ENCODE assay signal across 22 cellular contexts in the genomic region with DNA sequence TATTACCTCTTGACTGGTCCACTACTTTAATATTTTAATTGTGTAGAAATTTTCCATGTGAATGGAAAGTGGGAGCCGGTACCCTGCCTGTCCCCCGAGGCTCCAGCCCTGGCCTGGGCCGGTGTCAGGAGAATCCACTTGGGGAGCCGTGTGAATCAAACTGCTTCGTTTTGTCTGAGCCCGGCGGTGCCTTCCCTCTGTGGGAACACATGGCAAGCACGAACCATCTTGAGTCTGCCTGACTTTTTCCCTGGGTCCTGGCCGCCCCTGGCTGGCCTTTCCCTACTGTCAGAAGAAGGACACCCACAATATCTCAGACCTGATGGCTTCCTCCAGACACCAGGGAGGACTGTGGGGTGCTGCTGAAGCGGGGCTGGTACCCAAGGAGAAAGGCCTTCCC. TPM values are rescaled to one million over a fixed set of nuclear protein-coding genes. Genes with fewer than 3 reads are reported as not detected.
DNase-seq lines count a peak whose midpoint lies in the region; TF ChIP-seq lines count a peak whose summit lies in the region.
"Had no signal": no experiment of that assay in that cellular context is flagged by ENCODE, and none has a peak within 500 bp of the region (broad histone marks: within the 10 kb centered on the region; RNA-seq: fewer than 3 reads in every experiment).

No MANE protein-coding gene starts in this region.

- H3K4me1 Mint-ChIP-seq in Calu3 (ENCODE audit: low read depth, unreplicated experiment): peaks cover 8% of the 10 kb centered on the region
- no peaks in the 10 kb centered on the region for H3K4me1 Mint-ChIP-seq in chondrocyte (ENCODE audit: low read depth)

- CTCF ChIA-PET in Calu3 (lab: Charles Lee): no interaction called here

- in situ Hi-C loops in transverse colon (cut with MboI; ENCODE audit: low pct_ligation_motif_present in 1 of 4, low pct_unique_long_range_greater_than_20kb in 1 of 4, low sequenced_read_pairs in 3 of 4): no loop called here

- H3K79me2 ChIP-seq in hepatocyte: no peaks in the 10 kb centered on the region

- WGBS in hepatocyte (ENCODE audit: low lambda C conversion rate, missing lambda C conversion rate): 93% methylated on average over 10 of the region's 10 CpGs
- 84% methylated on average over 10 of the region's 10 CpGs; no CpG with 5 or more reads in 1 of the 2 donors for WGBS in transverse colon (ENCODE audit: low coverage in 1 of 2), 2 donors
- 87% methylated on average over 10 of the region's 10 CpGs for WGBS in prostate gland

- H3K4me3 Mint-ChIP-seq in Calu3 (ENCODE audit: low read depth, unreplicated experiment): no peak overlapping the region
- H3K4me3 Mint-ChIP-seq in chondrocyte (ENCODE audit: unreplicated experiment): no peak overlapping the region
- H3K4me3 Mint-ChIP-seq: CD4-positive, alpha-beta T cell had no signal

- peak overlapping the region in 1 of 2 donors; percentile 27 for H3K9ac ChIP-seq in colonic mucosa (ENCODE audit: low read depth in 2 of 2, low read length in 2 of 2)
- H3K9ac ChIP-seq: GM23248 had no signal

- H3K9me2 ChIP-seq in hepatocyte (replicated peaks; ENCODE audit: insufficient read depth): no peaks in the 10 kb centered on the region

- H3K9me3 ChIP-seq in colonic mucosa (no peaks in the 10 kb centered on the region), hepatocyte (ENCODE audit: low read depth) (no peaks in the 10 kb centered on the region), transverse colon (no peaks in the 10 kb centered on the region), prostate gland (no peaks in the 10 kb centered on the region)
- H3K9me3 ChIP-seq: BE2C, HAP-1 had no signal

- H3K36me3 ChIP-seq in colonic mucosa (no peaks in the 10 kb centered on the region), hepatocyte (replicated peaks; ENCODE audit: insufficient read depth, low read depth) (no peaks in the 10 kb centered on the region), transverse colon (peaks cover 0 to 16% (median 0%) of the 10 kb centered on the region in 4 donors), prostate gland (no peaks in the 10 kb centered on the region)
- H3K36me3 ChIP-seq: BE2C, HAP-1 had no signal

- no peaks in the 10 kb centered on the region for H3K27me3 Mint-ChIP-seq in Calu3 (ENCODE audit: unreplicated experiment)
- H3K27me3 Mint-ChIP-seq in chondrocyte (ENCODE audit: low read depth): no peaks in the 10 kb centered on the region
- H3K27me3 Mint-ChIP-seq: CD4-positive, alpha-beta T cell had no signal

- H3K36me3 Mint-ChIP-seq in Calu3 (ENCODE audit: insufficient read depth, unreplicated experiment): peaks cover 34% of the 10 kb centered on the region
- peaks cover 2% of the 10 kb centered on the region for H3K36me3 Mint-ChIP-seq in chondrocyte (ENCODE audit: low read depth)

- TF ChIP-seq EP300 in transverse colon (IDR thresholded peaks at IDR 0.05; ENCODE audit: low read depth): no peak

- H3K4me1 ChIP-seq in colonic mucosa: peaks cover 5% of the 10 kb centered on the region
- no peaks in the 10 kb centered on the region for H3K4me1 ChIP-seq in hepatocyte (ENCODE audit: insufficient read depth)
- peaks cover 4 to 33% (median 16%) of the 10 kb centered on the region in 4 donors for H3K4me1 ChIP-seq in transverse colon
- no peaks in the 10 kb centered on the region for H3K4me1 ChIP-seq in prostate gland (replicated peaks)
- H3K4me1 ChIP-seq: BE2C had no signal

- H4K20me1 ChIP-seq in hepatocyte (ENCODE audit: insufficient read depth, poor library complexity, severe bottlenecking): no peaks in the 10 kb centered on the region

- H3K27ac Mint-ChIP-seq in Calu3 (ENCODE audit: unreplicated experiment): peak overlapping the region; percentile 56
- H3K27ac Mint-ChIP-seq in chondrocyte (ENCODE audit: unreplicated experiment): no peak overlapping the region
- H3K27ac Mint-ChIP-seq: CD4-positive, alpha-beta T cell had no signal

- H3K4me3 ChIP-seq in colonic mucosa: no peak overlapping the region
- H3K4me3 ChIP-seq in hepatocyte: no peak overlapping the region
- H3K4me3 ChIP-seq in transverse colon: no peak overlapping the region
- no peak overlapping the region for H3K4me3 ChIP-seq in prostate gland
- H3K4me3 ChIP-seq: GM12878, GM23248, HAP-1, K562 had no signal

- DNase-seq in Calu3 (no peak), colonic mucosa (no peak), hepatocyte (ENCODE audit: low spot score) (peak; percentile 3), transverse colon (no peak), prostate gland (ENCODE audit: low spot score) (no peak), chondrocyte (ENCODE audit: low spot score) (no peak), GM19238 (ENCODE audit: insufficient read length, low spot score) (no peak)
- DNase-seq: ACHN; BE2C; CD4-positive, alpha-beta T cell; DND-41; EL; GM23248; IMR-90 had no signal

- H2AFZ ChIP-seq in hepatocyte: no peak overlapping the region
- H2AFZ ChIP-seq: GM23248 had no signal

- TF ChIP-seq POLR2A in transverse colon (IDR thresholded peaks at IDR 0.05) (no peak), prostate gland (IDR thresholded peaks at IDR 0.05) (no peak)

- H3K27ac ChIP-seq in colonic mucosa (peak overlapping the region; percentile 80), hepatocyte (no peak overlapping the region), transverse colon (peak overlapping the region; percentile 85 to 89 (median 88)), prostate gland (no peak overlapping the region)
- H3K27ac ChIP-seq: C4-2B, GM23248, HL-60 had no signal

- H3K27me3 ChIP-seq in colonic mucosa: no peaks in the 10 kb centered on the region
- no peaks in the 10 kb centered on the region for H3K27me3 ChIP-seq in hepatocyte
- no peaks in the 10 kb centered on the region for H3K27me3 ChIP-seq in transverse colon
- H3K27me3 ChIP-seq in prostate gland (replicated peaks; ENCODE audit: insufficient read depth): no peaks in the 10 kb centered on the region
- H3K27me3 ChIP-seq: BE2C had no signal

- no peak overlapping the region for H3K4me2 ChIP-seq in hepatocyte

- intact Hi-C loops in Calu3 (cut with micrococcal nuclease; ENCODE audit: unreplicated experiment): no loop called here
- intact Hi-C loops in colonic mucosa (cut with DNase I): no loop called here
- intact Hi-C loops in transverse colon (cut with DNase I; ENCODE audit: low total_unique reads): no loop called here
- intact Hi-C loops in prostate gland (cut with DNase I): no loop called here

- no TSS peak for BruUV-seq in Calu3 (replicated peaks; lab: Mats Ljungman, UMichigan)

- H3K9me3 Mint-ChIP-seq in Calu3 (ENCODE audit: low read depth, unreplicated experiment) (no peaks in the 10 kb centered on the region), chondrocyte (ENCODE audit: low read depth) (no peaks in the 10 kb centered on the region)
- H3K9me3 Mint-ChIP-seq: CD4-positive, alpha-beta T cell had no signal

- no peak for TF ChIP-seq CTCF in Calu3 (IDR thresholded peaks at IDR 0.05; ENCODE audit: unreplicated experiment)
- TF ChIP-seq CTCF in colonic mucosa (IDR thresholded peaks at IDR 0.05): no peak
- TF ChIP-seq CTCF in hepatocyte (IDR thresholded peaks at IDR 0.05; ENCODE audit: poor library complexity): no peak
- TF ChIP-seq CTCF in transverse colon (IDR thresholded peaks at IDR 0.05): no peak
- TF ChIP-seq CTCF in prostate gland (IDR thresholded peaks at IDR 0.05): no peak
- TF ChIP-seq CTCF in chondrocyte (IDR thresholded peaks at IDR 0.05): no peak

RNA-seq across cellular contexts. Expression of gene MYO15B, which starts 12.4 kb away (rescaled TPM):
- total RNA-seq in Calu3 (2022): 58.4 and 78.6 TPM in 2 replicates
- total RNA-seq in colonic mucosa: 100 to 1,000 TPM; 210 to 462 TPM
- total RNA-seq in hepatocyte: 99.8 and 153 TPM in 2 replicates
- 124 and 132 TPM in 2 replicates for polyA plus RNA-seq in hepatocyte
- 1,000 to 10,000 TPM in 1 of 4 donors, 100 to 1,000 TPM in 2, 10 to 100 TPM in 1; 59.3 to 1,778 (median 829) TPM for total RNA-seq in transverse colon
- total RNA-seq in prostate gland: 100 to 1,000 TPM in 1 of 2 donors, 10 to 100 TPM in 1; 86.5 to 214 TPM
- total RNA-seq in chondrocyte: 15.9 to 20.9 TPM (median 16.0 TPM) in 3 replicates

RNA-seq across cellular contexts. Expression of gene LLGL2, which starts 49.7 kb away (rescaled TPM):
- total RNA-seq in Calu3 (2022) (208 and 251 TPM in 2 replicates), colonic mucosa (100 to 1,000 TPM; 401 to 497 TPM), hepatocyte (60.9 and 81.8 TPM in 2 replicates), transverse colon (1,000 to 10,000 TPM in 1 of 4 donors, 100 to 1,000 TPM in 3; 326 to 1,573 (median 641) TPM), prostate gland (10 to 100 TPM; 43.0 to 65.3 TPM), chondrocyte (1.4 to 1.8 TPM (median 1.5 TPM) in 3 replicates)
- 154 and 194 TPM in 2 replicates for polyA plus RNA-seq in hepatocyte
- total RNA-seq: GM23248, HT1080 had no signal
- polyA plus RNA-seq: GM23248 had no signal

RNA-seq across cellular contexts. Expression of gene SMIM5, which starts 58.0 kb away (rescaled TPM):
- 1.9 and 3.5 TPM in 2 replicates for total RNA-seq in Calu3 (2022)
- 10 to 100 TPM in 1 of 2 donors, 1 to 10 TPM in 1; 5.1 to 39.9 TPM for total RNA-seq in colonic mucosa
- 4.1 and 4.5 TPM in 2 replicates for total RNA-seq in hepatocyte
- 6.8 and 7.7 TPM in 2 replicates for polyA plus RNA-seq in hepatocyte
- 10 to 100 TPM in 3 of 4 donors, not detected in 1; 31.3 to 71.4 (median 50.0) TPM for total RNA-seq in transverse colon
- total RNA-seq in prostate gland: 1 to 10 TPM in 1 of 2 donors, under 1 TPM in 1; 0.27 to 4.1 TPM
- total RNA-seq in chondrocyte: 0.23 to 0.29 TPM in 2 of 3 replicates, not detected in the other
- total RNA-seq: G401, GM12878, GM23248, H4, HT1080, IMR-90, K562 had no signal
- polyA plus RNA-seq: IMR-90 had no signal

RNA-seq across cellular contexts. Expression of gene TSEN54, which starts 58.9 kb away (rescaled TPM):
- total RNA-seq in Calu3 (2022) (52.1 and 55.4 TPM in 2 replicates), colonic mucosa (10 to 100 TPM; 29.7 to 50.7 TPM), hepatocyte (30.4 and 42.5 TPM in 2 replicates), transverse colon (100 to 1,000 TPM in 1 of 4 donors, 10 to 100 TPM in 3; 36.6 to 105 (median 61.2) TPM), prostate gland (10 to 100 TPM; 45.9 to 56.2 TPM), chondrocyte (11.0 to 14.6 TPM (median 12.2 TPM) in 3 replicates)
- polyA plus RNA-seq in hepatocyte: 46.3 and 52.3 TPM in 2 replicates

RNA-seq across cellular contexts. Expression of gene CASKIN2, which starts 59.9 kb away (rescaled TPM):
- total RNA-seq in Calu3 (2022): 30.0 and 30.4 TPM in 2 replicates
- total RNA-seq in colonic mucosa: 10 to 100 TPM; 26.5 to 28.6 TPM
- total RNA-seq in hepatocyte: 5.3 and 9.8 TPM in 2 replicates
- 14.5 and 16.2 TPM in 2 replicates for polyA plus RNA-seq in hepatocyte
- total RNA-seq in transverse colon: 100 to 1,000 TPM in 1 of 4 donors, 10 to 100 TPM in 3; 16.5 to 128 (median 24.8) TPM
- 10 to 100 TPM; 16.0 to 35.8 TPM for total RNA-seq in prostate gland
- 27.1 to 30.4 TPM (median 30.3 TPM) in 3 replicates for total RNA-seq in chondrocyte

Comparison
In these comparisons a context has a peak if more than half of its experiments do, and no peak if none do; other contexts are left out.
1. H3K27ac ChIP-seq: peak in colonic mucosa (single experiment) and transverse colon (4 of 4); none in hepatocyte (single experiment) and prostate gland (0 of 2).
2. RNA of gene LLGL2, which starts 49.7 kb away (total RNA-seq): 326 to 1,573 TPM in transverse colon, 401 to 497 TPM in colonic mucosa, 208 to 251 TPM in Calu3, 60.9 to 81.8 TPM in hepatocyte and 43.0 to 65.3 TPM in prostate gland; 1.4 to 1.8 TPM in chondrocyte; every median in the first group is over 10 times any median in the second.